ENCODE assay signal across 29 cellular contexts in genomic region chr11:113275602-113276001, GRCh38.
"Had no signal": no experiment of that assay in that cellular context is flagged by ENCODE, and none has a peak within 500 bp of the region (broad histone marks: within the 10 kb centered on the region; RNA-seq: fewer than 3 reads in every experiment).

No MANE protein-coding gene starts in this region.

- H3K27me3 Mint-ChIP-seq: naive B cell had no signal

- H2AFZ ChIP-seq: neural progenitor cell, parathyroid adenoma had no signal

- H3K9ac ChIP-seq: neural progenitor cell, parathyroid adenoma had no signal

- FAIRE-seq: endometrium had no signal

- H3K9me3 ChIP-seq: esophagus squamous epithelium, left lung, mucosa of descending colon, stomach, tibial artery had no signal

- H3K4me1 ChIP-seq: esophagus squamous epithelium, left lung, parathyroid adenoma, stomach, tibial artery had no signal

- H3K4me3 ChIP-seq: coronary artery, esophagus squamous epithelium, left lung, mucosa of descending colon, neural progenitor cell, smooth muscle cell, stomach, tibial artery had no signal

- H3K79me2 ChIP-seq: parathyroid adenoma had no signal

- H3K4me1 Mint-ChIP-seq: immature natural killer cell; mesothelial cell of epicardium; naive B cell; nephron; stimulated activated effector memory CD8-positive, alpha-beta T cell treated with anti-CD3 and anti-CD28 coated beads, Interleukin-12 subunit alpha, Interleukin-12 subunit beta, amount 100 ng/mL, for 72 hours had no signal

- H3K4me3 Mint-ChIP-seq: effector memory CD8-positive, alpha-beta T cell; immature natural killer cell; mesothelial cell of epicardium; naive B cell; nephron; neural progenitor cell; stimulated activated effector memory CD8-positive, alpha-beta T cell treated with anti-CD3 and anti-CD28 coated beads, Interleukin-12 subunit alpha, Interleukin-12 subunit beta, amount 100 ng/mL, for 72 hours; type B pancreatic cell had no signal

- H3K9me3 Mint-ChIP-seq: effector memory CD8-positive, alpha-beta T cell; immature natural killer cell; mesothelial cell of epicardium; naive B cell; nephron; neural progenitor cell; stimulated activated effector memory CD8-positive, alpha-beta T cell treated with anti-CD3 and anti-CD28 coated beads, Interleukin-12 subunit alpha, Interleukin-12 subunit beta, amount 100 ng/mL, for 72 hours; type B pancreatic cell had no signal

- H3K36me3 Mint-ChIP-seq: stimulated activated effector memory CD8-positive, alpha-beta T cell treated with anti-CD3 and anti-CD28 coated beads, Interleukin-12 subunit alpha, Interleukin-12 subunit beta, amount 100 ng/mL, for 72 hours had no signal

- H3K4me2 ChIP-seq: smooth muscle cell had no signal

- DNase-seq: dermis blood vessel endothelial cell; effector memory CD8-positive, alpha-beta T cell; erythroblast; esophagus squamous epithelium; foreskin melanocyte; glutamatergic neuron; immature natural killer cell; islet precursor cell; left lung; mesenchymal stem cell; mucosa of descending colon; naive B cell; stimulated activated CD4-positive, alpha-beta T cell treated with anti-CD3 and anti-CD28 coated beads, Interleukin-12 subunit alpha, Interleukin-12 subunit beta, amount 100 ng/mL, for 4 hours; stimulated activated CD4-positive, alpha-beta T cell treated with anti-CD3 and anti-CD28 coated beads, Interleukin-2, amount 100 ng/mL, for 24 hours; stimulated activated CD4-positive, alpha-beta T cell treated with anti-CD3 and anti-CD28 coated beads, Interleukin-4, amount 100 ng/mL, for 24 hours; stimulated activated naive CD4-positive, alpha-beta T cell treated with Interleukin-2 at 50 U/mL for 16 hours; stomach; tibial artery had no signal

- H3K27me3 ChIP-seq: esophagus squamous epithelium, left lung, neural progenitor cell, stomach, tibial artery had no signal

- H3K27ac ChIP-seq: coronary artery, esophagus squamous epithelium, left lung, neural progenitor cell, parathyroid adenoma, stomach, tibial artery had no signal

- H3K27ac Mint-ChIP-seq: effector memory CD8-positive, alpha-beta T cell; mesothelial cell of epicardium; neural progenitor cell; progenitor cell of endocrine pancreas; stimulated activated effector memory CD8-positive, alpha-beta T cell treated with anti-CD3 and anti-CD28 coated beads, Interleukin-12 subunit alpha, Interleukin-12 subunit beta, amount 100 ng/mL, for 72 hours; type B pancreatic cell had no signal

- ATAC-seq: effector memory CD8-positive, alpha-beta T cell; left lung; mucosa of descending colon; sciatic nerve; stimulated activated effector memory CD8-positive, alpha-beta T cell treated with anti-CD3 and anti-CD28 coated beads, Interleukin-12 subunit alpha, Interleukin-12 subunit beta, amount 100 ng/mL, for 72 hours had no signal

- H3K36me3 ChIP-seq: esophagus squamous epithelium, left lung, neural progenitor cell, tibial artery had no signal
